ENCODE assay signal across 7 cellular contexts in the genomic region with DNA sequence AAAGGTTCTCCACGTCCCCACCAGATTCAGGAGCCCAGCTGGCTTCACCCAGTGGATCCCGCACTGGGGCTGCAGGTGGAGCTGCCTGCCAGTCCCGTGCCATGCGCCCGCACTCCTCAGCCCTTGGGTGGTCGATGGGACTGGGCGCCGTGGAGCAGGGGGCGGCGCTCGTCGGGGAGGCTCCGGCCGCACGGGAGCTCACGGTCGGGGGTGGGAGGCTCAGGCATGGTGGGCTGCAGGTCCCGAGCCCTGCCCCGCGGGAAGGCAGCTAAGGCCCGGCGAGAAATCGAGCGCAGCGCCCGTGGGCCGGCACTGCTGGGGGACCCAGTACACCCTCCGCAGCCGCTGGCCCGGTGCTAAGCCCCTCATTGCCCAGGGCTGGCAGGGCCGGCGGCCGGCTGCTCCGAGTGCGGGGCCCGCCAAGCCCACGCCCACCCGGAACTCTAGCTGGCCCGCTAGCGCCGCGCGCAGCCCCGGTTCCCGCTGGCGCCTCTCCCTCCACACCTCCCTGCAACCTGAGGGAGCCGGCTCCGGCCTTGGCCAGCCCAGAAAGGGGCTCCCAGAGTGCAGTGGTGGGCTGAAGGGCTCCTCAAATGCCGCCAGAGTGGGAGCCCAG.
DNase-seq lines count a peak whose midpoint lies in the region; ATAC-seq and TF ChIP-seq lines count a peak whose summit lies in the region.
"Not testable (repeated sequence)": the region's sequence is repeated elsewhere in the genome, so short reads cannot be mapped to it uniquely, and the experiment has no call there.

No MANE protein-coding gene starts in this region.

- peak overlapping the region; percentile 32 for H3K27ac Mint-ChIP-seq in stimulated activated memory B cell treated with anti-CD40 and anti-IgM and Interleukin-4, amounts not matched to agents 10 μg/mL and 1 μg/mL and 100 μg/mL, for 72 hours
- peak overlapping the region; percentile 65 for H3K27ac Mint-ChIP-seq in stimulated activated naive B cell treated with anti-CD40 and anti-IgM and Interleukin-4, amounts not matched to agents 10 μg/mL and 1 μg/mL and 100 μg/mL, for 72 hours

- H3K4me2 ChIP-seq in BLaER1: peak overlapping the region; percentile 89
- peak overlapping the region in 9 of 11 experiments; percentile 56 to 92 (median 83); a peak in 18 of 22 replicates for H3K4me2 ChIP-seq in BLaER1 treated with 17β-estradiol and CSF1 and Interleukin-3, amounts not matched to agents 10 nM and 100 nM
- H3K4me2 ChIP-seq in Loucy (ENCODE audit: low read depth, low read length, poor library complexity, severe bottlenecking): not testable (repeated sequence)

- H3K4me3 ChIP-seq in BLaER1; BLaER1 treated with 17β-estradiol and CSF1 and Interleukin-3, amounts not matched to agents 10 nM and 100 nM; Loucy (ENCODE audit: low read length, poor library complexity, severe bottlenecking): not testable (repeated sequence)
- peak overlapping the region; percentile 15 to 30 for H3K4me3 ChIP-seq in testis

- H3K27me3 Mint-ChIP-seq in stimulated activated memory B cell treated with anti-CD40 and anti-IgM and Interleukin-4, amounts not matched to agents 10 μg/mL and 1 μg/mL and 100 μg/mL, for 72 hours; stimulated activated naive B cell treated with anti-CD40 and anti-IgM and Interleukin-4, amounts not matched to agents 10 μg/mL and 1 μg/mL and 100 μg/mL, for 72 hours: not testable (repeated sequence)

- peaks cover 43% of the 10 kb centered on the region for H3K4me1 Mint-ChIP-seq in stimulated activated memory B cell treated with anti-CD40 and anti-IgM and Interleukin-4, amounts not matched to agents 10 μg/mL and 1 μg/mL and 100 μg/mL, for 72 hours
- peaks cover 43 to 73% of the 10 kb centered on the region in 2 donors for H3K4me1 Mint-ChIP-seq in stimulated activated naive B cell treated with anti-CD40 and anti-IgM and Interleukin-4, amounts not matched to agents 10 μg/mL and 1 μg/mL and 100 μg/mL, for 72 hours

- not testable (repeated sequence) for H3K27me3 ChIP-seq in BLaER1; BLaER1 treated with 17β-estradiol and CSF1 and Interleukin-3, amounts not matched to agents 10 nM and 100 nM; Loucy (ENCODE audit: insufficient read depth, low read length, poor library complexity, severe bottlenecking); testis

- TF ChIP-seq POLR2A in testis (IDR thresholded peaks at IDR 0.05): not testable (repeated sequence)

- not testable (repeated sequence) for H3K9me2 ChIP-seq in Loucy (replicated peaks; ENCODE audit: low read depth, low read length)

- peaks cover 69% of the 10 kb centered on the region for H4K20me1 ChIP-seq in BLaER1
- peaks cover 0 to 86% (median 38%) of the 10 kb centered on the region in 11 experiments; a peak in 17 of 22 replicates for H4K20me1 ChIP-seq in BLaER1 treated with 17β-estradiol and CSF1 and Interleukin-3, amounts not matched to agents 10 nM and 100 nM
- H4K20me1 ChIP-seq in Loucy (ENCODE audit: insufficient read depth, low read length, poor library complexity, severe bottlenecking): not testable (repeated sequence)

- intact Hi-C loops in testis (cut with DNase I; ENCODE audit: low total_unique reads): not testable (repeated sequence)

- not testable (repeated sequence) for DNase-seq in stimulated activated naive B cell treated with anti-CD40 and anti-IgM and Interleukin-4, amounts not matched to agents 10 μg/mL and 1 μg/mL and 100 μg/mL, for 72 hours; testis

- H3K9me3 ChIP-seq in BLaER1: peaks cover 12% of the 10 kb centered on the region
- peaks cover 0 to 27% (median 13%) of the 10 kb centered on the region in 11 experiments; a peak in 12 of 22 replicates for H3K9me3 ChIP-seq in BLaER1 treated with 17β-estradiol and CSF1 and Interleukin-3, amounts not matched to agents 10 nM and 100 nM (replicated peaks in 1 of 11)
- not testable (repeated sequence) for H3K9me3 ChIP-seq in Loucy (ENCODE audit: insufficient read depth, low read depth, low read length); testis

- H3K27ac ChIP-seq in BLaER1 (peak overlapping the region; percentile 80), VCaP (peak overlapping the region; percentile 62; the same call in 1 of the 2 replicates)
- peak overlapping the region in 2 of 11 experiments; percentile 69 to 71; a peak in 2 of 22 replicates for H3K27ac ChIP-seq in BLaER1 treated with 17β-estradiol and CSF1 and Interleukin-3, amounts not matched to agents 10 nM and 100 nM
- not testable (repeated sequence) for H3K27ac ChIP-seq in testis

- ATAC-seq in stimulated activated memory B cell treated with anti-CD40 and anti-IgM and Interleukin-4, amounts not matched to agents 10 μg/mL and 1 μg/mL and 100 μg/mL, for 72 hours; stimulated activated naive B cell treated with anti-CD40 and anti-IgM and Interleukin-4, amounts not matched to agents 10 μg/mL and 1 μg/mL and 100 μg/mL, for 72 hours (replicated peaks): not testable (repeated sequence)

- H3K4me3 Mint-ChIP-seq in stimulated activated memory B cell treated with anti-CD40 and anti-IgM and Interleukin-4, amounts not matched to agents 10 μg/mL and 1 μg/mL and 100 μg/mL, for 72 hours; stimulated activated naive B cell treated with anti-CD40 and anti-IgM and Interleukin-4, amounts not matched to agents 10 μg/mL and 1 μg/mL and 100 μg/mL, for 72 hours: not testable (repeated sequence)

- TF ChIP-seq CTCF in Loucy (conservative IDR thresholded peaks at IDR 0.05; ENCODE audit: low read length); VCaP (conservative IDR thresholded peaks at IDR 0.05); testis (IDR thresholded peaks at IDR 0.05): not testable (repeated sequence)

- 0 out of 2 replicates have a peak overlapping the region, but pooled peaks have one; percentile 51 for H3K9ac ChIP-seq in BLaER1
- H3K9ac ChIP-seq in BLaER1 treated with 17β-estradiol and CSF1 and Interleukin-3, amounts not matched to agents 10 nM and 100 nM: peak overlapping the region in 1 of 11 experiments; percentile 42; a peak in 2 of 22 replicates
- H3K9ac ChIP-seq in Loucy (ENCODE audit: low read depth, low read length, poor library complexity, severe bottlenecking): peak overlapping the region; percentile 79

- H3F3A ChIP-seq in Loucy (ENCODE audit: low read depth): not testable (repeated sequence)

- H3K79me2 ChIP-seq in Loucy (ENCODE audit: insufficient read depth, low read length): peaks cover 39% of the 10 kb centered on the region

- WGBS in testis, 2 donors: 57 to 86% methylated on average over 1 to 47 of the region's 49 CpGs

- H3K36me3 ChIP-seq in BLaER1: peaks cover 42% of the 10 kb centered on the region
- H3K36me3 ChIP-seq in BLaER1 treated with 17β-estradiol and CSF1 and Interleukin-3, amounts not matched to agents 10 nM and 100 nM: peaks cover 0 to 52% (median 43%) of the 10 kb centered on the region in 11 experiments; a peak in 15 of 22 replicates
- not testable (repeated sequence) for H3K36me3 ChIP-seq in Loucy (ENCODE audit: insufficient read depth, low read length); testis (ENCODE audit: low read depth, missing control alignments)

- H2AFZ ChIP-seq in Loucy (ENCODE audit: low read length): not testable (repeated sequence)

- H3K9me3 Mint-ChIP-seq in stimulated activated memory B cell treated with anti-CD40 and anti-IgM and Interleukin-4, amounts not matched to agents 10 μg/mL and 1 μg/mL and 100 μg/mL, for 72 hours; stimulated activated naive B cell treated with anti-CD40 and anti-IgM and Interleukin-4, amounts not matched to agents 10 μg/mL and 1 μg/mL and 100 μg/mL, for 72 hours: not testable (repeated sequence)

- H3K36me3 Mint-ChIP-seq in stimulated activated memory B cell treated with anti-CD40 and anti-IgM and Interleukin-4, amounts not matched to agents 10 μg/mL and 1 μg/mL and 100 μg/mL, for 72 hours: not testable (repeated sequence)
- H3K36me3 Mint-ChIP-seq in stimulated activated naive B cell treated with anti-CD40 and anti-IgM and Interleukin-4, amounts not matched to agents 10 μg/mL and 1 μg/mL and 100 μg/mL, for 72 hours: peaks cover 6 to 16% of the 10 kb centered on the region in 2 donors

- H3K4me1 ChIP-seq in BLaER1: peaks cover 44% of the 10 kb centered on the region
- H3K4me1 ChIP-seq in BLaER1 treated with 17β-estradiol and CSF1 and Interleukin-3, amounts not matched to agents 10 nM and 100 nM: peaks cover 20 to 46% (median 32%) of the 10 kb centered on the region in 10 experiments
- H3K4me1 ChIP-seq in Loucy (ENCODE audit: insufficient read depth, low read length, poor library complexity, severe bottlenecking): peaks cover 59% of the 10 kb centered on the region
- H3K4me1 ChIP-seq in testis: not testable (repeated sequence)
